Comparison of ENCODE assay signal across 12 cellular contexts in genomic region chr16:89344314-89344828, GRCh38.
DNase-seq lines count a peak whose midpoint lies in the region; ATAC-seq, FAIRE-seq and TF ChIP-seq lines count a peak whose summit lies in the region.
"Had no signal": no experiment of that assay in that cellular context is flagged by ENCODE, and none has a peak within 500 bp of the region (broad histone marks: within the 10 kb centered on the region; RNA-seq: fewer than 3 reads in every experiment).

No MANE protein-coding gene starts in this region.

- CTCF ChIA-PET in A673 (lab: Charles Lee), result no interaction called here

- H3K27ac Mint-ChIP-seq in mesothelial cell of epicardium, result peak overlapping the region; percentile 81
- H3K27ac Mint-ChIP-seq: B cell had no signal

- H3K27me3 Mint-ChIP-seq in mesothelial cell of epicardium (ENCODE audit: low read depth), result no peaks in the 10 kb centered on the region
- H3K27me3 Mint-ChIP-seq: B cell, IgD-negative memory B cell had no signal

- no peaks in the 10 kb centered on the region for H3K9me3 Mint-ChIP-seq in mesothelial cell of epicardium
- H3K9me3 Mint-ChIP-seq: IgD-negative memory B cell had no signal

- peaks cover 36% of the 10 kb centered on the region for H3K4me1 Mint-ChIP-seq in mesothelial cell of epicardium

- TF ChIP-seq CTCF in A673 (conservative IDR thresholded peaks at IDR 0.05; ENCODE audit: low read depth, low read length) (no peak), HFF-Myc (IDR thresholded peaks at IDR 0.05; ENCODE audit: low read depth, low read length, missing control alignments) (no peak), colonic mucosa (IDR thresholded peaks at IDR 0.05) (no peak), mesothelial cell of epicardium (IDR thresholded peaks at IDR 0.05; ENCODE audit: unreplicated experiment) (no peak), vagina (IDR thresholded peaks at IDR 0.05) (no peak)

- H3K4me3 ChIP-seq in A673 (ENCODE audit: low read depth, low read length, poor library complexity, severe bottlenecking), result no peak overlapping the region
- H3K4me3 ChIP-seq in HFF-Myc (replicated peaks; ENCODE audit: low read depth, low read length), result peak overlapping the region; percentile 26
- H3K4me3 ChIP-seq in colonic mucosa, result no peak overlapping the region
- no peak overlapping the region for H3K4me3 ChIP-seq in vagina

- TF ChIP-seq POLR2A in GM12891 (IDR thresholded peaks at IDR 0.05; ENCODE audit: low read depth, low read length), result no peak
- TF ChIP-seq POLR2A in vagina (IDR thresholded peaks at IDR 0.05), result no peak

- H3K27me3 ChIP-seq in A673 (replicated peaks; ENCODE audit: insufficient read depth, low read depth, low read length, poor library complexity), result no peaks in the 10 kb centered on the region
- H3K27me3 ChIP-seq in colonic mucosa, result no peaks in the 10 kb centered on the region
- no peaks in the 10 kb centered on the region for H3K27me3 ChIP-seq in vagina

- POLR2A ChIA-PET in A673 (lab: Charles Lee; ENCODE audit: low non-redundant PET), result no interaction called here

- no peaks in the 10 kb centered on the region for H3K36me3 Mint-ChIP-seq in mesothelial cell of epicardium

- peaks cover 33% of the 10 kb centered on the region for H3K4me1 ChIP-seq in A673 (ENCODE audit: insufficient read depth, low read length, poor library complexity, severe bottlenecking)
- H3K4me1 ChIP-seq in colonic mucosa, result peaks cover 17% of the 10 kb centered on the region
- peaks cover 74% of the 10 kb centered on the region for H3K4me1 ChIP-seq in vagina

- no peak for FAIRE-seq in GM12891 (lab: Jason Lieb, UNC)
- FAIRE-seq: TTC549 had no signal

- DNase-seq in A673 (ENCODE audit: low spot score), result no peak
- DNase-seq in HFF-Myc (ENCODE audit: extremely low read depth, low read depth), result no peak
- no peak for DNase-seq in colonic mucosa
- no peak for DNase-seq in mesothelial cell of epicardium (ENCODE audit: low spot score in 2 of 2, unreplicated experiment in 2 of 2)
- no peak for DNase-seq in GM12891 (ENCODE audit: insufficient read length, low spot score)
- no peak for DNase-seq in vagina (ENCODE audit: extremely low spot score in 2 of 2)
- DNase-seq: NCI-H2029 had no signal

- peak overlapping the region; percentile 43 for H3K27ac ChIP-seq in A673 (ENCODE audit: low read depth, low read length, poor library complexity, severe bottlenecking)
- peak overlapping the region; percentile 6 for H3K27ac ChIP-seq in colonic mucosa
- no peak overlapping the region for H3K27ac ChIP-seq in vagina

- no peak overlapping the region for H3K4me3 Mint-ChIP-seq in mesothelial cell of epicardium
- H3K4me3 Mint-ChIP-seq: B cell, IgD-negative memory B cell had no signal

- H3K9me3 ChIP-seq in A673 (ENCODE audit: low read depth, low read length, poor library complexity, severe bottlenecking) (no peaks in the 10 kb centered on the region), colonic mucosa (no peaks in the 10 kb centered on the region), vagina (no peaks in the 10 kb centered on the region)

- H3K36me3 ChIP-seq in A673 (ENCODE audit: insufficient read depth, low read length, poor library complexity, severe bottlenecking) (no peaks in the 10 kb centered on the region), colonic mucosa (no peaks in the 10 kb centered on the region), vagina (no peaks in the 10 kb centered on the region)

- no TSS peak for BruUV-seq in A673 (replicated peaks; lab: Mats Ljungman, UMichigan)

- ATAC-seq in GM21576 (IDR thresholded peaks at IDR 0.05; ENCODE audit: unreplicated experiment) (no peak), GM18909 (IDR thresholded peaks at IDR 0.05; ENCODE audit: poor library complexity, unreplicated experiment) (no peak)

- intact Hi-C loops in A673 (cut with micrococcal nuclease; ENCODE audit: unreplicated experiment), result no loop called here
- intact Hi-C loops in colonic mucosa (cut with DNase I), result no loop called here
- intact Hi-C loops in vagina (cut with DNase I), result no loop called here

- H3K9ac ChIP-seq in colonic mucosa (ENCODE audit: low read depth in 2 of 2, low read length in 2 of 2), result peak overlapping the region in 1 of 2 donors; percentile 34

TF ChIP-seq in GM12891, 5 proteins besides CTCF, POLR2A, EP300 and RAD21:
- TF ChIP-seq TAF1 (IDR thresholded peaks at IDR 0.05; ENCODE audit: low read depth, low read length), result no peak
- TF ChIP-seq SPI1 (IDR thresholded peaks at IDR 0.05; ENCODE audit: low read depth, low read length), result no peak
- TF ChIP-seq POLR2AphosphoS5 (IDR thresholded peaks at IDR 0.05; ENCODE audit: low read depth, low read length), result no peak
- no peak for TF ChIP-seq PAX5 (IDR thresholded peaks at IDR 0.05; ENCODE audit: insufficient read depth, low read length, severe bottlenecking)
- TF ChIP-seq POU2F2 (IDR thresholded peaks at IDR 0.05; ENCODE audit: low read depth, low read length), result no peak
TF ChIP-seq in GM12891: peak in this region for 0.
